Comparison of ENCODE assay signal across 1 cellular context in genomic region chr7:123604739-123605138, GRCh38.
TF ChIP-seq lines count a peak whose summit lies in the region.

No MANE protein-coding gene starts in this region.

TF ChIP-seq in K562, 482 proteins besides CTCF, POLR2A, EP300 and RAD21 (continued from another document):
- TF ChIP-seq SNAPC5 (CRISPR knock-in tag; IDR thresholded peaks at IDR 0.05) (no peak), CEBPZ (IDR thresholded peaks at IDR 0.05; ENCODE audit: borderline replicate concordance, low read depth, low read length) (no peak), RREB1 (CRISPR knock-in tag; IDR thresholded peaks at IDR 0.05) (no peak), FOXM1 (IDR thresholded peaks at IDR 0.05; ENCODE audit: low read depth) (0 out of 2 replicates have a peak, but pooled peaks have one; percentile 31), FOXM1 (CRISPR knock-in tag; IDR thresholded peaks at IDR 0.05; ENCODE audit: low read depth) (no peak), NR0B1 (IDR thresholded peaks at IDR 0.05; ENCODE audit: partially characterized antibody) (no peak), ZC3H8 (IDR thresholded peaks at IDR 0.05) (no peak)
TF ChIP-seq in K562: peak in this region for 4.
